In the genomic region with DNA sequence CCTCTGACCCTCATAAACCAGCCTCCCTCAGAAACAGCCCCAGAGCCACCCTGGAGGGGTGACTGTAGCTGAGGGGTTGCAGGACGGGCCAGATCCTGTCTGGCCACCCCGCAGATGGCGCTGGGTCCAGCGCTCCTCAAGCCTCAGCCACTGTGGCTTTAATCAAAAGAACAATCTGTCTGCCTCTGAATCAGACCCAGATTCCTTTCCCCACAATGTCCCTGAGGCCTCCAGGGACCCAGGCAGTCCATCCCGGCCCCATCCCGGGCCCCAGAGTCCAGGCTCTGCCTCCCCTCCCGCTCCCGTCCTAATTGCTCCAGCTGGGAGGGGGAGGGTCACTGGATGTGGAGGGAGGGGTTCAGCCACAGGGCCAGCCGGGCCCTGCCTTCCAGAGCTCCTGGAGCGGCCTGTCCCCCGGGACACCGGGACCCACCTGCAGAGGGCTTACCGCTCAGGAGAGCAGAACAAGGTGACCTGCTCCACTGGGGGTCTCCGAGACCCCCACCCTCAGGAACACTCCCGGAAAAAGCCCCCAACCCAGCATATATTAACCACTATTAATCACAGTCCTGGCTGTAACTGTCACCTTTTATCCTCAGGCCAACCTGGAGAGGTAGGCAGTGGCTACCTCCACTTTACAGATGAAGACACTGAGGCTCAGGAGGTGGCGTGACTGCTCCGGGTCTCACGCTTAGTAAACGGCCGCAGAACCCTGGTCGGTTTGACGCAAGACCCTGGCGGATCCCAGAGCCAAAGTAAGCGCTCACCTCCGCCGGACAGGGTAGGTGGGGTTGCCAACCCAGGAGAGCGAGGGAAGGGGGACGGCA, we compare ENCODE assay signal across 8 cellular contexts. TPM values are rescaled to one million over a fixed set of nuclear protein-coding genes. Genes with fewer than 3 reads are reported as not detected.
DNase-seq lines count a peak whose midpoint lies in the region; ATAC-seq and TF ChIP-seq lines count a peak whose summit lies in the region.

No MANE protein-coding gene starts in this region.

- TF ChIP-seq CTCF in cardiac muscle cell (IDR thresholded peaks at IDR 0.05; ENCODE audit: low read depth, low read length), result no peak
- no peak for TF ChIP-seq CTCF in coronary artery (IDR thresholded peaks at IDR 0.05)
- TF ChIP-seq CTCF in mesothelial cell of epicardium (IDR thresholded peaks at IDR 0.05; ENCODE audit: unreplicated experiment), result no peak
- TF ChIP-seq CTCF in vagina (IDR thresholded peaks at IDR 0.05), result no peak

- H3K4me3 ChIP-seq in cardiac muscle cell (peak overlapping the region; percentile 87), coronary artery (peak overlapping the region; percentile 99), vagina (peak overlapping the region; percentile 77 to 80)

- H3K9me3 ChIP-seq in cardiac muscle cell (ENCODE audit: low read depth) (no peaks in the 10 kb centered on the region), vagina (no peaks in the 10 kb centered on the region)

- ATAC-seq in HG02884 (IDR thresholded peaks at IDR 0.05; ENCODE audit: unreplicated experiment) (no peak), GM18520 (IDR thresholded peaks at IDR 0.05; ENCODE audit: unreplicated experiment) (no peak), GM18502 (IDR thresholded peaks at IDR 0.05; ENCODE audit: poor library complexity, unreplicated experiment) (no peak)

- H3K4me1 ChIP-seq in cardiac muscle cell (ENCODE audit: low read depth) (peaks cover 29% of the 10 kb centered on the region), vagina (peaks cover 55% of the 10 kb centered on the region)

- H3K27ac ChIP-seq in cardiac muscle cell (peak overlapping the region; percentile 87), coronary artery (peak overlapping the region; percentile 99), vagina (peak overlapping the region; percentile 87)

- H3K36me3 ChIP-seq in cardiac muscle cell (no peaks in the 10 kb centered on the region), vagina (no peaks in the 10 kb centered on the region)

- H3K9me3 Mint-ChIP-seq in mesothelial cell of epicardium, result no peaks in the 10 kb centered on the region

- peaks cover 2% of the 10 kb centered on the region for H3K36me3 Mint-ChIP-seq in mesothelial cell of epicardium

- H3K4me1 Mint-ChIP-seq in mesothelial cell of epicardium, result peaks cover 32% of the 10 kb centered on the region

- DNase-seq in cardiac muscle cell (ENCODE audit: low read depth in 1 of 2, low spot score in 1 of 2), result peak; percentile 48 to 49
- no peak for DNase-seq in cardiac septum (ENCODE audit: low spot score)
- peak; percentile 76 for DNase-seq in coronary artery (ENCODE audit: low spot score)
- no peak for DNase-seq in mesothelial cell of epicardium (ENCODE audit: low spot score in 2 of 2, unreplicated experiment in 2 of 2)
- no peak for DNase-seq in vagina (ENCODE audit: extremely low spot score in 2 of 2)

- H3K27me3 Mint-ChIP-seq in mesothelial cell of epicardium (ENCODE audit: low read depth), result no peaks in the 10 kb centered on the region

- H3K27ac Mint-ChIP-seq in mesothelial cell of epicardium, result peak overlapping the region; percentile 94

- H3K27me3 ChIP-seq in cardiac muscle cell (no peaks in the 10 kb centered on the region), vagina (no peaks in the 10 kb centered on the region)

- intact Hi-C loops in cardiac septum (cut with DNase I), result no loop called here
- intact Hi-C loops in vagina (cut with DNase I), result loop anchor here (5.0 kb wide), 1 partner anchor 55 kb away; no protein-coding TSS in a partner anchor

- H3K4me3 Mint-ChIP-seq in mesothelial cell of epicardium, result peak overlapping the region; percentile 83

- TF ChIP-seq POLR2A in vagina (IDR thresholded peaks at IDR 0.05), result peak in 1 of 2 donors; percentile 10

RNA-seq across cellular contexts. Expression of a gene that starts 0.8 kb away (rescaled TPM):
- total RNA-seq in cardiac muscle cell (141 and 186 TPM in 2 replicates), cardiac septum (40.6 TPM), mesothelial cell of epicardium (101 to 103 TPM (median 101 TPM) in 3 replicates), vagina (45.2 TPM)
- polyA plus RNA-seq in cardiac muscle cell, result 91.6 and 157 TPM in 2 replicates

RNA-seq across cellular contexts. Expression of a gene that starts 15.5 kb away (rescaled TPM):
- total RNA-seq in cardiac muscle cell (0.51 TPM in 1 of 2 replicates, not detected in the other), cardiac septum (not detected), mesothelial cell of epicardium (not detected in 3 replicates), vagina (not detected)
- polyA plus RNA-seq in cardiac muscle cell, result not detected in 2 replicates

RNA-seq across cellular contexts. Expression of a gene that starts 21.7 kb away (rescaled TPM):
- total RNA-seq in cardiac muscle cell (6.7 and 6.9 TPM in 2 replicates), cardiac septum (2.9 TPM), mesothelial cell of epicardium (6.1 to 7.0 TPM (median 6.6 TPM) in 3 replicates), vagina (3.2 TPM)
- 1.8 and 2.0 TPM in 2 replicates for polyA plus RNA-seq in cardiac muscle cell

RNA-seq across cellular contexts. Expression of a gene that starts 49.7 kb away (rescaled TPM):
- total RNA-seq in cardiac muscle cell, result 3.9 and 5.0 TPM in 2 replicates
- 2.5 and 3.2 TPM in 2 replicates for polyA plus RNA-seq in cardiac muscle cell
- total RNA-seq in cardiac septum, result 4.9 TPM
- total RNA-seq in mesothelial cell of epicardium, result 2.8 to 3.5 TPM (median 3.0 TPM) in 3 replicates
- 1.5 TPM for total RNA-seq in vagina

Comparison
In these comparisons a context has a peak if more than half of its experiments do, and no peak if none do; other contexts are left out.
1. DNase-seq: peak in cardiac muscle cell (2 of 2) and coronary artery (single experiment); none in cardiac septum (single experiment), mesothelial cell of epicardium (0 of 2) and vagina (0 of 2).
2. Peak in every context shown above with its lines, with median percentiles within 50 percentile points of each other: H3K27ac ChIP-seq and H3K4me3 ChIP-seq.